8 cellular contexts compared by ENCODE assay signal in the genomic region with DNA sequence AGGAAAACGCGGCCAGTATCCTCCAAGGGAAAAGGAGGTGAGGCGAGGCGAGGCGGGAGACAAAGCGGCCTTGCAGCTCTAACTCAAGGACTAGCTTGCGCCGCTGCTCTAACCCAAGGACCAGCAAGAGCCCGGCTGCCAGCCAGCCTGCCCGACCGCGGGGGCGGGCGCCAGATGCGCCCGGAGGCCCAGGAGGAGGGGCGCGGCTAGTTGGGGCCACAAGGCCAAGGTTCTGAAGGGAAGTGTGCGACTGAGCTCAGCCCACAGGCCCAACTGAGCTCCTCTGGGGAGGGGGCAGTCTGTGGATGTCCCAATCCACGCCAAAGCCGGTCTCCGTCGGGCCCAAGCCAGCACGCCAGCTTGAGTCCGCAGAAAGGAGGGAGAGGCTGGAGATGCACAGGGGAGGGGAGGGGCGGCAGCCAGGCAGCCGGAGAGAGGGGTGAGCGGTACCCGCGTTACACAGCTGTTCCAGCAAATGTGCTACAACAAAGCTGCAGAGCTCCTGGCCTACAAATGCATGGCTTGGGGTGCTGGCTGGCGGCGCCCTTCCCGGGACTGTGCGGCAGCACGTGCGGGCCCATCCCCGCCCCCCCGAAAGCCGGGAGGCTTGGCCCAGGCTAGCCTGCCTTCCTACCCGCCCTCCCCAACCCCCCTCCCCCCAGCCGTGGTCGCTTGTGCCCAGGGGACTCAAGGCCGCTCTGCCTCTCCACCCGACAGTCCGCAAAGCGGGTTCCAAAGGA. TPM values are rescaled to one million over a fixed set of nuclear protein-coding genes. Genes with fewer than 3 reads are reported as not detected.
A peak's percentile ranks its signal among the peaks of the same experiment; 100 is the strongest.
DNase-seq lines count a peak whose midpoint lies in the region; ATAC-seq and TF ChIP-seq lines count a peak whose summit lies in the region.

No MANE protein-coding gene starts in this region.

- no peaks in the 10 kb centered on the region for H3K36me3 Mint-ChIP-seq in activated CD4-positive, alpha-beta T cell treated with anti-CD3 and anti-CD28 coated beads for 36 hours (ENCODE audit: low read depth)

- H3K27me3 Mint-ChIP-seq in activated CD4-positive, alpha-beta T cell treated with anti-CD3 and anti-CD28 coated beads for 36 hours = no peaks in the 10 kb centered on the region

- H2AFZ ChIP-seq in hepatocyte = peak overlapping the region; percentile 45

- no peaks in the 10 kb centered on the region for H3K36me3 ChIP-seq in NT2/D1 (ENCODE audit: insufficient read depth, insufficient read length, low read length)
- H3K36me3 ChIP-seq in ascending aorta = no peaks in the 10 kb centered on the region
- no peaks in the 10 kb centered on the region for H3K36me3 ChIP-seq in hepatocyte (replicated peaks; ENCODE audit: insufficient read depth, low read depth)

- H3K4me3 Mint-ChIP-seq in activated CD4-positive, alpha-beta T cell treated with anti-CD3 and anti-CD28 coated beads for 36 hours = peak overlapping the region; percentile 75

- DNase-seq in activated CD4-positive, alpha-beta T cell treated with anti-CD3 and anti-CD28 coated beads for 36 hours = peak; percentile 35
- no peak for DNase-seq in activated CD4-positive, alpha-beta T cell treated with anti-CD3 and anti-CD28 coated beads for 1 hour
- DNase-seq in NT2/D1 (ENCODE audit: low read depth, low spot score) (no peak), ascending aorta (ENCODE audit: low spot score in 2 of 2) (peak in 1 of 2 donors; percentile 65), hepatocyte (ENCODE audit: low spot score) (peak; percentile 44), retina (peak; percentile 75), DMS153 treated with DMSO at 0.1 percent for 48 hours (lab: John Stamatoyannopoulos, UW; ENCODE audit: unreplicated experiment) (no peak)

- POLR2A ChIA-PET in activated CD4-positive, alpha-beta T cell treated with anti-CD3 and anti-CD28 coated beads for 36 hours (lab: Charles Lee) = interaction anchor here (0.7 to 1.5 kb wide), 2 partner anchors 223 to 450 kb away, joined by 5 read pairs; a partner anchor contains a TSS

- H3K27me3 ChIP-seq in NT2/D1 (ENCODE audit: insufficient read depth, insufficient read length) (no peaks in the 10 kb centered on the region), ascending aorta (no peaks in the 10 kb centered on the region), hepatocyte (no peaks in the 10 kb centered on the region)

- H3K27ac ChIP-seq in ascending aorta (peak overlapping the region; percentile 87 to 90), hepatocyte (peak overlapping the region; percentile 98)

- H3K4me2 ChIP-seq in hepatocyte = peak overlapping the region; percentile 89

- no peaks in the 10 kb centered on the region for H3K9me2 ChIP-seq in hepatocyte (replicated peaks; ENCODE audit: insufficient read depth)

- no peak for TF ChIP-seq CTCF in ascending aorta (IDR thresholded peaks at IDR 0.05)
- no peak for TF ChIP-seq CTCF in hepatocyte (IDR thresholded peaks at IDR 0.05; ENCODE audit: poor library complexity)

- peak overlapping the region; percentile 58 for H3K27ac Mint-ChIP-seq in activated CD4-positive, alpha-beta T cell treated with anti-CD3 and anti-CD28 coated beads for 36 hours

- H3K4me3 ChIP-seq in NT2/D1 (ENCODE audit: insufficient read length, low read depth) (peak overlapping the region; percentile 74), ascending aorta (peak overlapping the region; percentile 65 to 90), hepatocyte (peak overlapping the region; percentile 61)

- ATAC-seq in activated CD4-positive, alpha-beta T cell treated with anti-CD3 and anti-CD28 coated beads for 36 hours = peak; percentile 3
- peak; percentile 10 for ATAC-seq in HG02870 (IDR thresholded peaks at IDR 0.05; ENCODE audit: unreplicated experiment)

- peak overlapping the region; percentile 87 for H3K9ac ChIP-seq in NT2/D1 (ENCODE audit: insufficient read length, low read depth)

- H3K4me1 Mint-ChIP-seq in activated CD4-positive, alpha-beta T cell treated with anti-CD3 and anti-CD28 coated beads for 36 hours = peaks cover 13% of the 10 kb centered on the region

- peaks cover 15% of the 10 kb centered on the region for H3K4me1 ChIP-seq in NT2/D1 (ENCODE audit: insufficient read depth, insufficient read length)
- peaks cover 0 to 7% of the 10 kb centered on the region in 2 donors for H3K4me1 ChIP-seq in ascending aorta
- peaks cover 10% of the 10 kb centered on the region for H3K4me1 ChIP-seq in hepatocyte (ENCODE audit: insufficient read depth)

- WGBS in hepatocyte (ENCODE audit: low lambda C conversion rate, missing lambda C conversion rate) = 34% methylated on average over 30 of the region's 46 CpGs

- intact Hi-C loops in activated CD4-positive, alpha-beta T cell treated with anti-CD3 and anti-CD28 coated beads for 36 hours (cut with DNase I, micrococcal nuclease) = loop anchor here (1.0 to 10.0 kb wide), 6 partner anchors 60 to 1330 kb away; a partner anchor contains a TSS
- intact Hi-C loops in ascending aorta (cut with DNase I) = loop anchor here (2.0 to 10.0 kb wide), 7 partner anchors 190 to 1330 kb away; a partner anchor contains a TSS

- peaks cover 9% of the 10 kb centered on the region for H3K79me2 ChIP-seq in hepatocyte

- no peaks in the 10 kb centered on the region for H3K9me3 Mint-ChIP-seq in activated CD4-positive, alpha-beta T cell treated with anti-CD3 and anti-CD28 coated beads for 36 hours (ENCODE audit: low read depth)

- CTCF ChIA-PET in activated CD4-positive, alpha-beta T cell treated with anti-CD3 and anti-CD28 coated beads for 36 hours (lab: Charles Lee) = no interaction called here

- no peaks in the 10 kb centered on the region for H3K9me3 ChIP-seq in NT2/D1 (ENCODE audit: insufficient read depth, low read length)
- H3K9me3 ChIP-seq in ascending aorta = no peaks in the 10 kb centered on the region
- H3K9me3 ChIP-seq in hepatocyte (ENCODE audit: low read depth) = no peaks in the 10 kb centered on the region

- no peaks in the 10 kb centered on the region for H4K20me1 ChIP-seq in hepatocyte (ENCODE audit: insufficient read depth, poor library complexity, severe bottlenecking)

RNA-seq across cellular contexts. Expression of a gene that starts 0.6 kb away (rescaled TPM):
- 1 to 10 TPM; 3.2 to 3.5 TPM for total RNA-seq in activated CD4-positive, alpha-beta T cell treated with anti-CD3 and anti-CD28 coated beads for 36 hours
- total RNA-seq in ascending aorta (3.9 TPM), hepatocyte (6.3 TPM in 2 replicates)
- polyA plus RNA-seq in hepatocyte = 0.10 and 0.18 TPM in 2 replicates

RNA-seq across cellular contexts. Expression of a gene that starts 25.5 kb away (rescaled TPM):
- total RNA-seq in activated CD4-positive, alpha-beta T cell treated with anti-CD3 and anti-CD28 coated beads for 36 hours = not detected
- total RNA-seq in ascending aorta = not detected
- 0.68 TPM in 1 of 2 replicates, not detected in the other for total RNA-seq in hepatocyte
- polyA plus RNA-seq in hepatocyte = 0.35 and 0.48 TPM in 2 replicates

Comparison
In these comparisons a context has a peak if more than half of its experiments do, and no peak if none do; other contexts are left out.
1. DNase-seq: peak in activated CD4-positive, alpha-beta T cell treated with anti-CD3 and anti-CD28 coated beads for 36 hours (single experiment), hepatocyte (single experiment) and retina (single experiment); none in activated CD4-positive, alpha-beta T cell treated with anti-CD3 and anti-CD28 coated beads for 1 hour (single experiment), NT2/D1 (single experiment) and DMS153 treated with DMSO at 0.1 percent for 48 hours (single experiment).
2. Peak in every context shown above with its lines, with median percentiles within 50 percentile points of each other: H3K4me3 ChIP-seq.